In genomic region chr3:38105525-38105924, GRCh38 we compare ENCODE assay signal across 10 cellular contexts. TPM values are rescaled to one million over a fixed set of nuclear protein-coding genes. Genes with fewer than 3 reads are reported as not detected.
"Had no signal": no experiment of that assay in that cellular context is flagged by ENCODE, and none has a peak within 500 bp of the region (broad histone marks: within the 10 kb centered on the region; RNA-seq: fewer than 3 reads in every experiment).

No MANE protein-coding gene starts in this region.

- FAIRE-seq: HepG2, HTR-8/SVneo had no signal

- ATAC-seq: HepG2 had no signal

- H3K9ac ChIP-seq: KMS-11 had no signal

- H3K4me2 ChIP-seq: KMS-11 had no signal

- DNase-seq: IMR-90, Karpas-422, Kasumi-1, KBM-7, KG1 had no signal

- H3K27ac ChIP-seq: HL-60, KMS-11 had no signal

RNA-seq across cellular contexts. Expression of gene MYD88, which starts 32.9 kb away (rescaled TPM):
- total RNA-seq: HT1080 had no signal
